Comparison of ENCODE assay signal across 3 cellular contexts in genomic region chr3:48418140-48418539, GRCh38.
A peak's percentile ranks its signal among the peaks of the same experiment; 100 is the strongest.
TF ChIP-seq lines count a peak whose summit lies in the region.

No MANE protein-coding gene starts in this region.

TF ChIP-seq in SK-N-SH, 30 proteins besides CTCF, POLR2A, EP300 and RAD21:
- TF ChIP-seq TAF1 (IDR thresholded peaks at IDR 0.05; ENCODE audit: borderline replicate concordance, low read depth, low read length) (no peak), NRF1 (IDR thresholded peaks at IDR 0.05; ENCODE audit: low read depth, low read length) (no peak), GATA2 (CRISPR knock-in tag; IDR thresholded peaks at IDR 0.05) (no peak), JUND (IDR thresholded peaks at IDR 0.05) (no peak), REST (IDR thresholded peaks at IDR 0.05; ENCODE audit: low read depth, low read length) (no peak)

TF ChIP-seq in SK-N-SH treated with all-trans-retinoic acid at 6 μM for 48 hours, 23 proteins besides CTCF, POLR2A, EP300 and RAD21:
- TF ChIP-seq ARNTL (CRISPR knock-in tag; IDR thresholded peaks at IDR 0.05; ENCODE audit: borderline replicate concordance, low read depth) (no peak), ZNF8 (CRISPR knock-in tag; IDR thresholded peaks at IDR 0.05) (no peak), ISL1 (CRISPR knock-in tag; IDR thresholded peaks at IDR 0.05) (no peak), CSRNP3 (CRISPR knock-in tag; IDR thresholded peaks at IDR 0.05) (no peak), BACH2 (CRISPR knock-in tag; IDR thresholded peaks at IDR 0.05; ENCODE audit: borderline replicate concordance) (no peak), SNAI2 (CRISPR knock-in tag; IDR thresholded peaks at IDR 0.05) (no peak), ZNF565 (CRISPR knock-in tag; conservative IDR thresholded peaks at IDR 0.05; ENCODE audit: low read depth) (no peak), POU6F1 (CRISPR knock-in tag; IDR thresholded peaks at IDR 0.05; ENCODE audit: borderline replicate concordance, low read depth) (no peak), PATZ1 (CRISPR knock-in tag; IDR thresholded peaks at IDR 0.05; ENCODE audit: borderline replicate concordance) (no peak), OSR1 (CRISPR knock-in tag; IDR thresholded peaks at IDR 0.05) (no peak), ZFP3 (CRISPR knock-in tag; IDR thresholded peaks at IDR 0.05) (no peak), ZNF70 (CRISPR knock-in tag; IDR thresholded peaks at IDR 0.05) (no peak), ZFP30 (CRISPR knock-in tag; IDR thresholded peaks at IDR 0.05) (no peak), ZC3H10 (CRISPR knock-in tag; IDR thresholded peaks at IDR 0.05) (no peak), TSHZ2 (CRISPR knock-in tag; IDR thresholded peaks at IDR 0.05) (no peak), ESRRG (CRISPR knock-in tag; IDR thresholded peaks at IDR 0.05) (no peak), TOX (CRISPR knock-in tag; IDR thresholded peaks at IDR 0.05; ENCODE audit: borderline replicate concordance) (no peak), CSDC2 (CRISPR knock-in tag; IDR thresholded peaks at IDR 0.05) (no peak), CREB5 (CRISPR knock-in tag; IDR thresholded peaks at IDR 0.05; ENCODE audit: low read depth) (no peak)

TF ChIP-seq in HepG2, 621 proteins besides CTCF, POLR2A, EP300 and RAD21:
- TF ChIP-seq PRDM15 (CRISPR knock-in tag; IDR thresholded peaks at IDR 0.05) (no peak), HDAC1 (CRISPR knock-in tag; IDR thresholded peaks at IDR 0.05) (no peak), AGO2 (optimal IDR thresholded peaks at IDR 0.05; ENCODE audit: low read depth, low read length) (peak; percentile 79), RBFOX2 (IDR thresholded peaks at IDR 0.05; ENCODE audit: low read depth, low read length) (peak; percentile 72), POLR2G (IDR thresholded peaks at IDR 0.05; ENCODE audit: low read depth, low read length) (0 out of 2 replicates have a peak, but pooled peaks have one; percentile 33), ZGPAT (CRISPR knock-in tag; IDR thresholded peaks at IDR 0.05) (no peak)
